11 cellular contexts compared by ENCODE assay signal in genomic region chr14:93234798-93235197, GRCh38. TPM values are rescaled to one million over a fixed set of nuclear protein-coding genes. Genes with fewer than 3 reads are reported as not detected.
DNase-seq lines count a peak whose midpoint lies in the region; ATAC-seq and TF ChIP-seq lines count a peak whose summit lies in the region.
"Had no signal": no experiment of that assay in that cellular context is flagged by ENCODE, and none has a peak within 500 bp of the region (broad histone marks: within the 10 kb centered on the region; RNA-seq: fewer than 3 reads in every experiment).

No MANE protein-coding gene starts in this region.

- H3K4me3 Mint-ChIP-seq in HFFc6 = peak overlapping the region; percentile 62

- no peak for TF ChIP-seq POLR2A in GM18505 (IDR thresholded peaks at IDR 0.05; ENCODE audit: borderline replicate concordance, extremely low read depth, insufficient read depth, insufficient read length)

- H3K27ac ChIP-seq in ascending aorta = no peak overlapping the region

- peaks cover 50% of the 10 kb centered on the region for H3K4me1 Mint-ChIP-seq in HFFc6 (ENCODE audit: low read depth)

- no peak overlapping the region for H3K4me3 ChIP-seq in ascending aorta

- peak overlapping the region; percentile 87 for H3K27ac Mint-ChIP-seq in HFFc6

- H3K27me3 Mint-ChIP-seq in HFFc6 (ENCODE audit: insufficient read depth) = no peaks in the 10 kb centered on the region; the same call in 1 of the 2 replicates

- no peaks in the 10 kb centered on the region for H3K9me3 ChIP-seq in ascending aorta

- no peaks in the 10 kb centered on the region for H3K4me1 ChIP-seq in ascending aorta

- no peak for TF ChIP-seq CTCF in HFFc6 (IDR thresholded peaks at IDR 0.05)
- TF ChIP-seq CTCF in ascending aorta (IDR thresholded peaks at IDR 0.05) = no peak

- H3K36me3 ChIP-seq in ascending aorta = no peaks in the 10 kb centered on the region

- DNase-seq in AG08395 (ENCODE audit: low spot score) = peak; percentile 81
- DNase-seq in HFFc6 = peak; percentile 91
- DNase-seq in amniotic epithelial cell (ENCODE audit: low read depth) = peak; percentile 77
- DNase-seq in hepatic stellate cell (ENCODE audit: low spot score) = peak; percentile 67
- no peak for DNase-seq in ascending aorta (ENCODE audit: low spot score in 2 of 2)
- no peak for DNase-seq in activated CD4-positive, alpha-beta T cell treated with anti-CD3 and anti-CD28 coated beads for 1 hour
- DNase-seq: midbrain; stimulated activated CD8-positive, alpha-beta memory T cell treated with anti-CD3 and anti-CD28 coated beads, Interleukin-4, amount 100 ng/mL, for 48 hours had no signal

- H3K9me3 Mint-ChIP-seq in HFFc6 = no peaks in the 10 kb centered on the region

- ATAC-seq in HG02852 (IDR thresholded peaks at IDR 0.05; ENCODE audit: unreplicated experiment) = no peak
- ATAC-seq in GM18505 (IDR thresholded peaks at IDR 0.05; ENCODE audit: unreplicated experiment) = no peak
- ATAC-seq: sciatic nerve had no signal

- intact Hi-C loops in ascending aorta (cut with DNase I) = no loop called here

- H3K27me3 ChIP-seq in ascending aorta = no peaks in the 10 kb centered on the region

- no peaks in the 10 kb centered on the region; the same call in 1 of the 2 replicates for H3K36me3 Mint-ChIP-seq in HFFc6 (ENCODE audit: low read depth)

RNA-seq across cellular contexts. Expression of gene UBR7, which starts 27.7 kb away (rescaled TPM):
- 10 to 100 TPM; 15.3 to 23.6 (median 21.8) TPM for total RNA-seq in HFFc6 (2021; fragmentation: NEBNext Ultra II Directional; extraction: Animal tissue kit (Norgen Biotek cat#: 25700))
- total RNA-seq in ascending aorta = 8.3 TPM

RNA-seq across cellular contexts. Expression of gene GON7, which starts 27.9 kb away (rescaled TPM):
- 10 to 100 TPM in 1 of 6 experiments, 1 to 10 TPM in 5; 7.9 to 10.1 (median 9.1) TPM for total RNA-seq in HFFc6 (2021; fragmentation: NEBNext Ultra II Directional; extraction: Animal tissue kit (Norgen Biotek cat#: 25700))
- 4.6 TPM for total RNA-seq in ascending aorta

RNA-seq across cellular contexts. Expression of gene LYSET, which starts 49.7 kb away (rescaled TPM):
- total RNA-seq in HFFc6 (2021; fragmentation: NEBNext Ultra II Directional; extraction: Animal tissue kit (Norgen Biotek cat#: 25700)) = 10 to 100 TPM; 10.7 to 14.5 (median 12.8) TPM
- total RNA-seq in ascending aorta = 2.3 TPM

RNA-seq across cellular contexts. Expression of gene MOAP1, which starts 50.1 kb away (rescaled TPM):
- 10 to 100 TPM; 12.2 to 20.4 (median 14.2) TPM for total RNA-seq in HFFc6 (2021; fragmentation: NEBNext Ultra II Directional; extraction: Animal tissue kit (Norgen Biotek cat#: 25700))
- 4.3 TPM for total RNA-seq in ascending aorta

Comparison
In these comparisons a context has a peak if more than half of its experiments do, and no peak if none do; other contexts are left out.
1. DNase-seq: peak in AG08395 (single experiment), HFFc6 (single experiment), amniotic epithelial cell (single experiment) and hepatic stellate cell (single experiment); none in ascending aorta (0 of 2) and activated CD4-positive, alpha-beta T cell treated with anti-CD3 and anti-CD28 coated beads for 1 hour (single experiment).